In genomic region chr12:96427269-96427729, GRCh38 we compare ENCODE assay signal across 8 cellular contexts. TPM values are rescaled to one million over a fixed set of nuclear protein-coding genes. Genes with fewer than 3 reads are reported as not detected.
A peak's percentile ranks its signal among the peaks of the same experiment; 100 is the strongest.
DNase-seq lines count a peak whose midpoint lies in the region; ATAC-seq, FAIRE-seq and TF ChIP-seq lines count a peak whose summit lies in the region.

No MANE protein-coding gene starts in this region.

- H3K27me3 ChIP-seq in dorsolateral prefrontal cortex (no peaks in the 10 kb centered on the region), prostate gland (replicated peaks; ENCODE audit: insufficient read depth) (no peaks in the 10 kb centered on the region)

- peak; percentile 91 for FAIRE-seq in RCC 7860 (lab: Jason Lieb, UNC)
- peak; percentile 9 for FAIRE-seq in urothelium cell line (lab: Jason Lieb, UNC)

- no peaks in the 10 kb centered on the region for H3K9me3 ChIP-seq in prostate gland

- H3K27ac ChIP-seq in dorsolateral prefrontal cortex (peak overlapping the region in 52 of 59 donors; percentile 1 to 83 (median 62)), prostate gland (peak overlapping the region in 1 of 2 donors; percentile 49)

- no peaks in the 10 kb centered on the region for H3K4me1 ChIP-seq in prostate gland (replicated peaks)

- no peak for ATAC-seq in HG03469 (IDR thresholded peaks at IDR 0.05; ENCODE audit: unreplicated experiment)

- 55% methylated on average over 6 of the region's 6 CpGs for WGBS in prostate gland

- no peak for TF ChIP-seq POLR2A in prostate gland (IDR thresholded peaks at IDR 0.05)

- TF ChIP-seq CTCF in dorsolateral prefrontal cortex (IDR thresholded peaks at IDR 0.05 in 54 of 56, conservative IDR thresholded peaks at IDR 0.05 in 2 of 56; ENCODE audit: low read depth in 1 of 56, partially characterized antibody in 56 of 56) (no peak), prostate gland (IDR thresholded peaks at IDR 0.05) (no peak)

- H3K4me3 ChIP-seq in dorsolateral prefrontal cortex = peak overlapping the region in 4 of 59 donors; percentile 1 to 16 (median 12)
- no peak overlapping the region for H3K4me3 ChIP-seq in prostate gland

- intact Hi-C loops in dorsolateral prefrontal cortex (cut with DNase I) (no loop called here), prostate gland (cut with DNase I) (no loop called here)

- no peaks in the 10 kb centered on the region for H3K36me3 ChIP-seq in prostate gland

- DNase-seq in EL = peak; percentile 100
- DNase-seq in RCC 7860 (ENCODE audit: low spot score) = peak; percentile 99
- peak in 4 of 10 donors; percentile 14 to 47 (median 40) for DNase-seq in dorsolateral prefrontal cortex
- peak; percentile 14 for DNase-seq in midbrain (lab: John Stamatoyannopoulos, UW)
- DNase-seq in urothelium cell line (ENCODE audit: low spot score) = peak; percentile 74
- no peak for DNase-seq in prostate gland (ENCODE audit: low spot score)
- no peak for DNase-seq in NCI-H345 treated with DMSO at 0.1 percent for 48 hours (lab: John Stamatoyannopoulos, UW; ENCODE audit: unreplicated experiment)

RNA-seq across cellular contexts. Expression of gene CDK17, which starts 27.1 kb away (rescaled TPM):
- total RNA-seq in dorsolateral prefrontal cortex = 100 to 1,000 TPM in 46 of 120 experiments, 10 to 100 TPM in 74; 56.6 to 132 (median 97.6) TPM
- 10 to 100 TPM; 34.7 to 79.5 TPM for total RNA-seq in prostate gland

Comparison
In these comparisons a context has a peak if more than half of its experiments do, and no peak if none do; other contexts are left out.
1. DNase-seq: peak in EL (single experiment), RCC 7860 (single experiment), midbrain (single experiment) and urothelium cell line (single experiment); none in prostate gland (single experiment) and NCI-H345 treated with DMSO at 0.1 percent for 48 hours (single experiment).